16 cellular contexts compared by ENCODE assay signal in genomic region chr3:12879191-12879815, GRCh38.
"Had no signal": no experiment of that assay in that cellular context is flagged by ENCODE, and none has a peak within 500 bp of the region (broad histone marks: within the 10 kb centered on the region; RNA-seq: fewer than 3 reads in every experiment).

No MANE protein-coding gene starts in this region.

- H3K9me3 Mint-ChIP-seq: activated CD8-positive, alpha-beta T cell treated with anti-CD3 and anti-CD28 coated beads for 36 hours; activated naive CD8-positive, alpha-beta T cell treated with anti-CD3 and anti-CD28 coated beads, Interleukin-2, amount 50 U/mL, for 24 hours; stimulated activated memory B cell treated with anti-CD40 and anti-IgM and Interleukin-4, amounts not matched to agents 10 μg/mL and 1 μg/mL and 100 μg/mL, for 72 hours; T-helper 2 cell treated with Interferon-gamma antibody and Interleukin-4, amounts not matched to agents 5 μg/mL and 100 μg/mL, for 36 hours had no signal

- H3K4me1 Mint-ChIP-seq: naive thymus-derived CD4-positive, alpha-beta T cell had no signal

- FAIRE-seq: endothelial cell of umbilical vein had no signal

- H3K4me3 Mint-ChIP-seq: activated CD8-positive, alpha-beta T cell treated with anti-CD3 and anti-CD28 coated beads for 36 hours; activated naive CD8-positive, alpha-beta T cell treated with anti-CD3 and anti-CD28 coated beads, Interleukin-2, amount 50 U/mL, for 24 hours; naive thymus-derived CD4-positive, alpha-beta T cell; stimulated activated memory B cell treated with anti-CD40 and anti-IgM and Interleukin-4, amounts not matched to agents 10 μg/mL and 1 μg/mL and 100 μg/mL, for 72 hours; T-helper 2 cell treated with Interferon-gamma antibody and Interleukin-4, amounts not matched to agents 5 μg/mL and 100 μg/mL, for 36 hours had no signal

- DNase-seq: activated CD4-positive, alpha-beta T cell treated with anti-CD3 and anti-CD28 coated beads for 1 hour; activated CD8-positive, alpha-beta memory T cell treated with anti-CD3 and anti-CD28 coated beads, Interleukin-2, amount 50 U/mL, for 48 hours; activated CD8-positive, alpha-beta T cell treated with anti-CD3 and anti-CD28 coated beads for 36 hours; activated naive CD4-positive, alpha-beta T cell treated with Interleukin-2 at 50 U/mL for 16 hours; activated naive CD8-positive, alpha-beta T cell treated with anti-CD3 and anti-CD28 coated beads, Interleukin-2, amount 50 U/mL, for 24 hours; colonic mucosa; effector CD4-positive, alpha-beta T cell; gastrocnemius medialis; naive thymus-derived CD4-positive, alpha-beta T cell; spleen; stimulated activated CD4-positive, alpha-beta T cell treated with anti-CD3 and anti-CD28 coated beads, Interleukin-1b, Interleukin-23, amount 100 ng/mL, for 48 hours; SW 1271; transverse colon had no signal

- H3K36me3 Mint-ChIP-seq: naive thymus-derived CD4-positive, alpha-beta T cell; stimulated activated memory B cell treated with anti-CD40 and anti-IgM and Interleukin-4, amounts not matched to agents 10 μg/mL and 1 μg/mL and 100 μg/mL, for 72 hours had no signal

- H3K27ac Mint-ChIP-seq: activated CD8-positive, alpha-beta T cell treated with anti-CD3 and anti-CD28 coated beads for 36 hours; activated naive CD8-positive, alpha-beta T cell treated with anti-CD3 and anti-CD28 coated beads, Interleukin-2, amount 50 U/mL, for 24 hours; naive thymus-derived CD4-positive, alpha-beta T cell; stimulated activated memory B cell treated with anti-CD40 and anti-IgM and Interleukin-4, amounts not matched to agents 10 μg/mL and 1 μg/mL and 100 μg/mL, for 72 hours; T-helper 2 cell treated with Interferon-gamma antibody and Interleukin-4, amounts not matched to agents 5 μg/mL and 100 μg/mL, for 36 hours had no signal
